ENCODE assay signal across 9 cellular contexts in genomic region chr9:129317179-129318011, GRCh38.
DNase-seq lines count a peak whose midpoint lies in the region; ATAC-seq, FAIRE-seq and TF ChIP-seq lines count a peak whose summit lies in the region.
"Had no signal": no experiment of that assay in that cellular context is flagged by ENCODE, and none has a peak within 500 bp of the region (broad histone marks: within the 10 kb centered on the region; RNA-seq: fewer than 3 reads in every experiment).

No MANE protein-coding gene starts in this region.

- no peaks in the 10 kb centered on the region for H3K9me3 ChIP-seq in mucosa of descending colon
- no peaks in the 10 kb centered on the region for H3K9me3 ChIP-seq in CD4-positive, alpha-beta memory T cell (ENCODE audit: control insufficient read depth in 1 of 2, low read length in 2 of 2)

- peak overlapping the region in 1 of 7 donors; percentile 59 for H3K27ac Mint-ChIP-seq in CD4-positive, alpha-beta memory T cell

- H3K27ac ChIP-seq in CD4-positive, alpha-beta memory T cell (ENCODE audit: low read depth, low read length) = no peak overlapping the region

- peak; percentile 52 for FAIRE-seq in bronchial epithelial cell (lab: Jason Lieb, UNC)

- CTCF ChIA-PET in CD4-positive, alpha-beta memory T cell (lab: Charles Lee; ENCODE audit: partially characterized antibody) = interaction anchor here (1.1 kb wide), 1 partner anchor 177 kb away, joined by 3 read pairs; no protein-coding TSS in a partner anchor

- no peaks in the 10 kb centered on the region for H3K27me3 ChIP-seq in bronchial epithelial cell (ENCODE audit: control insufficient read depth, insufficient read depth, low read length)
- no peaks in the 10 kb centered on the region for H3K27me3 ChIP-seq in CD4-positive, alpha-beta memory T cell (ENCODE audit: insufficient read depth, low read length)

- no peak for TF ChIP-seq CTCF in bronchial epithelial cell (IDR thresholded peaks at IDR 0.05; ENCODE audit: insufficient read depth, low read length, severe bottlenecking)
- TF ChIP-seq CTCF in mucosa of descending colon (IDR thresholded peaks at IDR 0.05) = no peak

- H3K36me3 ChIP-seq in bronchial epithelial cell (ENCODE audit: control insufficient read depth, insufficient read depth, low read length) (no peaks in the 10 kb centered on the region), mucosa of descending colon (ENCODE audit: low read depth) (no peaks in the 10 kb centered on the region)
- H3K36me3 ChIP-seq in CD4-positive, alpha-beta memory T cell (ENCODE audit: insufficient read depth, low read length) = no peaks in the 10 kb centered on the region

- POLR2A ChIA-PET in CD4-positive, alpha-beta memory T cell (lab: Charles Lee; ENCODE audit: partially characterized antibody) = no interaction called here

- intact Hi-C loops in mucosa of descending colon (cut with DNase I, micrococcal nuclease) = no loop called here
- intact Hi-C loops in CD4-positive, alpha-beta memory T cell (cut with micrococcal nuclease) = no loop called here

- no peak overlapping the region for H3K4me3 ChIP-seq in bronchial epithelial cell (ENCODE audit: low read depth, low read length)
- H3K4me3 ChIP-seq in mucosa of descending colon = no peak overlapping the region
- H3K4me3 ChIP-seq in CD4-positive, alpha-beta memory T cell (ENCODE audit: low read length in 2 of 2) = no peak overlapping the region

- peak; percentile 23 for DNase-seq in COLO668 (lab: John Stamatoyannopoulos, UW; ENCODE audit: unreplicated experiment)
- DNase-seq in HuH-7 (ENCODE audit: low spot score) = peak; percentile 64
- no peak for DNase-seq in bronchial epithelial cell (ENCODE audit: low read depth)
- peak in 2 of 3 donors; percentile 51 to 58 for DNase-seq in mucosa of descending colon
- no peak for DNase-seq in CD4-positive, alpha-beta memory T cell
- no peak for DNase-seq in NCI-H524 treated with DMSO at 0.1 percent for 48 hours (lab: John Stamatoyannopoulos, UW)
- DNase-seq: NCI-H2081 treated with DMSO at 0.1 percent for 48 hours had no signal

- ATAC-seq in mucosa of descending colon (peak; percentile 57), HG02642 (IDR thresholded peaks at IDR 0.05; ENCODE audit: poor library complexity, unreplicated experiment) (no peak), HG02973 (IDR thresholded peaks at IDR 0.05; ENCODE audit: unreplicated experiment) (no peak)

- H3K4me1 ChIP-seq in mucosa of descending colon (ENCODE audit: low read depth) = peaks cover 11% of the 10 kb centered on the region
- peaks cover 20% of the 10 kb centered on the region for H3K4me1 ChIP-seq in CD4-positive, alpha-beta memory T cell (ENCODE audit: insufficient read depth, low read length)

- H3K4me3 Mint-ChIP-seq in CD4-positive, alpha-beta memory T cell = no peak overlapping the region

- H3K27me3 Mint-ChIP-seq in CD4-positive, alpha-beta memory T cell = peaks cover 0 to 1% of the 10 kb centered on the region in 2 donors

- no peaks in the 10 kb centered on the region for H3K9me3 Mint-ChIP-seq in CD4-positive, alpha-beta memory T cell

- no peaks in the 10 kb centered on the region for H3K36me3 Mint-ChIP-seq in CD4-positive, alpha-beta memory T cell

- H3K4me1 Mint-ChIP-seq in CD4-positive, alpha-beta memory T cell = peaks cover 5 to 20% (median 9%) of the 10 kb centered on the region in 4 donors

Comparison
In these comparisons a context has a peak if more than half of its experiments do, and no peak if none do; other contexts are left out.
1. DNase-seq: peak in COLO668 (single experiment), HuH-7 (single experiment) and mucosa of descending colon (2 of 3); none in bronchial epithelial cell (single experiment), CD4-positive, alpha-beta memory T cell (0 of 5) and NCI-H524 treated with DMSO at 0.1 percent for 48 hours (single experiment).